ENCODE assay signal across 1 cellular context in the genomic region with DNA sequence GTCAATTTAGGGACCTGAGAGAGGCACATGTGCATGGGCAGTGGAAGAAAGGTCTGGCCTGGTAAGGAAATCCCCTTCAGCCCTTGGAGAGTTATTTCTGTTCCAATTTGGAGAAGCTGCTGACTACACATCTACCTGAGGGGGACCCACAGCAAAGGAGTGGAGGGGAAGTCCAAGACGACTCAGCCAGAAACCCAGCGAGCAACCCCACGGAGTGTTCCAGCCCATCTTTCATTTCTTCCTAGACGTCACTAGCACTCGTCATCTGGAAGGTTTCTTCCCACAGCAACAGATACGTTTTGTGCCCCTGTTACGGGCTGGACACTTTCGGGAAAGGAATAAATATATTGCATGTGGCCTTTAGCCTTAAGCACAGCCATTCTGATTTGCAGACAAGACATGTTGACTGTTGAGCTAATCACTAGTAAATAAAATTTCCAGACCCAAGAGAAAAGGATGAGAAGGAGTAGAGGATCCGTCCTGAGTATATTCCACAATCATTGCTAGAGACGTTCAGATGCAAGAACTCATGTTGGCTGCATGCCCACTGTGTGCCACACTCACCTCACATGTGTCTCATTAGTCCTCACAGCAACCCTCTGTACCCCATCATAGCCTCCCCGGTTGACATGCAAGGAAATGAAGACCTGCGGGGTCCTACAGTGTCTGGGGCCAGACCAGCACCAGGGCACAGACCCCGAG.
TF ChIP-seq lines count a peak whose summit lies in the region.

No MANE protein-coding gene starts in this region.

TF ChIP-seq in GM12878, 131 proteins besides CTCF, POLR2A, EP300 and RAD21 (continues in another document):
- 0 out of 2 replicates have a peak, but pooled peaks have one; percentile 37 for TF ChIP-seq FOXM1 (IDR thresholded peaks at IDR 0.05; ENCODE audit: low read depth, low read length)
- peak; percentile 50; the same call in 1 of the 2 replicates for TF ChIP-seq ZBED1 (IDR thresholded peaks at IDR 0.05; ENCODE audit: borderline replicate concordance)
- TF ChIP-seq, protein P1, sequence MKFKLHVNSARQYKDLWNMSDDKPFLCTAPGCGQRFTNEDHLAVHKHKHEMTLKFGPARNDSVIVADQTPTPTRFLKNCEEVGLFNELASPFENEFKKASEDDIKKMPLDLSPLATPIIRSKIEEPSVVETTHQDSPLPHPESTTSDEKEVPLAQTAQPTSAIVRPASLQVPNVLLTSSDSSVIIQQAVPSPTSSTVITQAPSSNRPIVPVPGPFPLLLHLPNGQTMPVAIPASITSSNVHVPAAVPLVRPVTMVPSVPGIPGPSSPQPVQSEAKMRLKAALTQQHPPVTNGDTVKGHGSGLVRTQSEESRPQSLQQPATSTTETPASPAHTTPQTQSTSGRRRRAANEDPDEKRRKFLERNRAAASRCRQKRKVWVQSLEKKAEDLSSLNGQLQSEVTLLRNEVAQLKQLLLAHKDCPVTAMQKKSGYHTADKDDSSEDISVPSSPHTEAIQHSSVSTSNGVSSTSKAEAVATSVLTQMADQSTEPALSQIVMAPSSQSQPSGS (IDR thresholded peaks at IDR 0.05; ENCODE audit: low read length): peak; percentile 46; the same call in 1 of the 2 replicates
- peak; percentile 28; the same call in 1 of the 2 replicates for TF ChIP-seq BCL11A (IDR thresholded peaks at IDR 0.05; ENCODE audit: low read depth, low read length)
- no peak for TF ChIP-seq JUNB (IDR thresholded peaks at IDR 0.05)
- peak; percentile 65; the same call in 1 of the 2 replicates for TF ChIP-seq SMARCA5 (IDR thresholded peaks at IDR 0.05)
- TF ChIP-seq NBN (IDR thresholded peaks at IDR 0.05): peak; percentile 57
- TF ChIP-seq BHLHE40 (IDR thresholded peaks at IDR 0.05; ENCODE audit: borderline replicate concordance in 1 of 2, low read depth in 2 of 2, low read length in 1 of 2): peak; percentile 46 to 68; a peak in 3 of 4 replicates
- TF ChIP-seq EED (IDR thresholded peaks at IDR 0.05; ENCODE audit: low read depth): no peak
- TF ChIP-seq CREM (IDR thresholded peaks at IDR 0.05; ENCODE audit: low read depth): peak; percentile 82
- 0 out of 2 replicates have a peak, but pooled peaks have one; percentile 20 for TF ChIP-seq GATAD2B (conservative IDR thresholded peaks at IDR 0.05; ENCODE audit: low read depth)
- no peak for TF ChIP-seq KAT2A (conservative IDR thresholded peaks at IDR 0.05; ENCODE audit: control insufficient read depth, low read depth, low read length)
- TF ChIP-seq, protein P2, sequence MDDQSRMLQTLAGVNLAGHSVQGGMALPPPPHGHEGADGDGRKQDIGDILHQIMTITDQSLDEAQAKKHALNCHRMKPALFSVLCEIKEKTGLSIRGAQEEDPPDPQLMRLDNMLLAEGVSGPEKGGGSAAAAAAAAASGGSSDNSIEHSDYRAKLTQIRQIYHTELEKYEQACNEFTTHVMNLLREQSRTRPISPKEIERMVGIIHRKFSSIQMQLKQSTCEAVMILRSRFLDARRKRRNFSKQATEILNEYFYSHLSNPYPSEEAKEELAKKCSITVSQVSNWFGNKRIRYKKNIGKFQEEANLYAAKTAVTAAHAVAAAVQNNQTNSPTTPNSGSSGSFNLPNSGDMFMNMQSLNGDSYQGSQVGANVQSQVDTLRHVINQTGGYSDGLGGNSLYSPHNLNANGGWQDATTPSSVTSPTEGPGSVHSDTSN (IDR thresholded peaks at IDR 0.05; ENCODE audit: insufficient replicate concordance, low read depth, low read length): peak; percentile 52
- no peak for TF ChIP-seq PAX8 (IDR thresholded peaks at IDR 0.05)
- TF ChIP-seq CBX3 (IDR thresholded peaks at IDR 0.05; ENCODE audit: borderline replicate concordance, low read depth): no peak
- TF ChIP-seq JUND (IDR thresholded peaks at IDR 0.05; ENCODE audit: low read depth, low read length): 0 out of 2 replicates have a peak, but pooled peaks have one; percentile 35
- TF ChIP-seq TCF12 (IDR thresholded peaks at IDR 0.05; ENCODE audit: low read depth, low read length): no peak
- TF ChIP-seq PML (IDR thresholded peaks at IDR 0.05; ENCODE audit: low read length): no peak
- no peak for TF ChIP-seq CBFB (IDR thresholded peaks at IDR 0.05; ENCODE audit: low read depth)
- TF ChIP-seq IKZF1 (conservative IDR thresholded peaks at IDR 0.05): peak; percentile 69
- TF ChIP-seq ZSCAN29 (IDR thresholded peaks at IDR 0.05): no peak
- no peak for TF ChIP-seq ESRRA (IDR thresholded peaks at IDR 0.05; ENCODE audit: low read length)
- TF ChIP-seq ZZZ3 (IDR thresholded peaks at IDR 0.05; ENCODE audit: control insufficient read depth, insufficient read length, low read depth): no peak
- TF ChIP-seq, protein P3, sequence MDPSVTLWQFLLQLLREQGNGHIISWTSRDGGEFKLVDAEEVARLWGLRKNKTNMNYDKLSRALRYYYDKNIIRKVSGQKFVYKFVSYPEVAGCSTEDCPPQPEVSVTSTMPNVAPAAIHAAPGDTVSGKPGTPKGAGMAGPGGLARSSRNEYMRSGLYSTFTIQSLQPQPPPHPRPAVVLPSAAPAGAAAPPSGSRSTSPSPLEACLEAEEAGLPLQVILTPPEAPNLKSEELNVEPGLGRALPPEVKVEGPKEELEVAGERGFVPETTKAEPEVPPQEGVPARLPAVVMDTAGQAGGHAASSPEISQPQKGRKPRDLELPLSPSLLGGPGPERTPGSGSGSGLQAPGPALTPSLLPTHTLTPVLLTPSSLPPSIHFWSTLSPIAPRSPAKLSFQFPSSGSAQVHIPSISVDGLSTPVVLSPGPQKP (IDR thresholded peaks at IDR 0.05; ENCODE audit: low read depth, low read length): no peak
- peak; percentile 87 for TF ChIP-seq ATF7 (IDR thresholded peaks at IDR 0.05; ENCODE audit: low read depth)
- TF ChIP-seq, protein P4, sequence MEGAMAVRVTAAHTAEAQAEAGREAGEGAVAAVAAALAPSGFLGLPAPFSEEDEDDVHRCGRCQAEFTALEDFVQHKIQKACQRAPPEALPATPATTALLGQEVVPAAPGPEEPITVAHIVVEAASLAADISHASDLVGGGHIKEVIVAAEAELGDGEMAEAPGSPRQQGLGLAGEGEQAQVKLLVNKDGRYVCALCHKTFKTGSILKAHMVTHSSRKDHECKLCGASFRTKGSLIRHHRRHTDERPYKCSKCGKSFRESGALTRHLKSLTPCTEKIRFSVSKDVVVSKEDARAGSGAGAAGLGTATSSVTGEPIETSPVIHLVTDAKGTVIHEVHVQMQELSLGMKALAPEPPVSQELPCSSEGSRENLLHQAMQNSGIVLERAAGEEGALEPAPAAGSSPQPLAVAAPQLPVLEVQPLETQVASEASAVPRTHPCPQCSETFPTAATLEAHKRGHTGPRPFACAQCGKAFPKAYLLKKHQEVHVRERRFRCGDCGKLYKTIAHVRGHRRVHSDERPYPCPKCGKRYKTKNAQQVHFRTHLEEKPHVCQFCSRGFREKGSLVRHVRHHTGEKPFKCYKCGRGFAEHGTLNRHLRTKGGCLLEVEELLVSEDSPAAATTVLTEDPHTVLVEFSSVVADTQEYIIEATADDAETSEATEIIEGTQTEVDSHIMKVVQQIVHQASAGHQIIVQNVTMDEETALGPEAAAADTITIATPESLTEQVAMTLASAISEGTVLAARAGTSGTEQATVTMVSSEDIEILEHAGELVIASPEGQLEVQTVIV (IDR thresholded peaks at IDR 0.05; ENCODE audit: borderline replicate concordance, partially characterized antibody): no peak
- TF ChIP-seq, protein P5, sequence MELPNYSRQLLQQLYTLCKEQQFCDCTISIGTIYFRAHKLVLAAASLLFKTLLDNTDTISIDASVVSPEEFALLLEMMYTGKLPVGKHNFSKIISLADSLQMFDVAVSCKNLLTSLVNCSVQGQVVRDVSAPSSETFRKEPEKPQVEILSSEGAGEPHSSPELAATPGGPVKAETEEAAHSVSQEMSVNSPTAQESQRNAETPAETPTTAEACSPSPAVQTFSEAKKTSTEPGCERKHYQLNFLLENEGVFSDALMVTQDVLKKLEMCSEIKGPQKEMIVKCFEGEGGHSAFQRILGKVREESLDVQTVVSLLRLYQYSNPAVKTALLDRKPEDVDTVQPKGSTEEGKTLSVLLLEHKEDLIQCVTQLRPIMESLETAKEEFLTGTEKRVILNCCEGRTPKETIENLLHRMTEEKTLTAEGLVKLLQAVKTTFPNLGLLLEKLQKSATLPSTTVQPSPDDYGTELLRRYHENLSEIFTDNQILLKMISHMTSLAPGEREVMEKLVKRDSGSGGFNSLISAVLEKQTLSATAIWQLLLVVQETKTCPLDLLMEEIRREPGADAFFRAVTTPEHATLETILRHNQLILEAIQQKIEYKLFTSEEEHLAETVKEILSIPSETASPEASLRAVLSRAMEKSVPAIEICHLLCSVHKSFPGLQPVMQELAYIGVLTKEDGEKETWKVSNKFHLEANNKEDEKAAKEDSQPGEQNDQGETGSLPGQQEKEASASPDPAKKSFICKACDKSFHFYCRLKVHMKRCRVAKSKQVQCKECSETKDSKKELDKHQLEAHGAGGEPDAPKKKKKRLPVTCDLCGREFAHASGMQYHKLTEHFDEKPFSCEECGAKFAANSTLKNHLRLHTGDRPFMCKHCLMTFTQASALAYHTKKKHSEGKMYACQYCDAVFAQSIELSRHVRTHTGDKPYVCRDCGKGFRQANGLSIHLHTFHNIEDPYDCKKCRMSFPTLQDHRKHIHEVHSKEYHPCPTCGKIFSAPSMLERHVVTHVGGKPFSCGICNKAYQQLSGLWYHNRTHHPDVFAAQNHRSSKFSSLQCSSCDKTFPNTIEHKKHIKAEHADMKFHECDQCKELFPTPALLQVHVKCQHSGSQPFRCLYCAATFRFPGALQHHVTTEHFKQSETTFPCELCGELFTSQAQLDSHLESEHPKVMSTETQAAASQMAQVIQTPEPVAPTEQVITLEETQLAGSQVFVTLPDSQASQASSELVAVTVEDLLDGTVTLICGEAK (IDR thresholded peaks at IDR 0.05; ENCODE audit: borderline replicate concordance): no peak
- TF ChIP-seq MEF2A (IDR thresholded peaks at IDR 0.05; ENCODE audit: insufficient read depth, low read depth, low read length): peak; percentile 53; the same call in 1 of the 2 replicates
- no peak for TF ChIP-seq NR2C1 (IDR thresholded peaks at IDR 0.05)
- TF ChIP-seq, protein P6, sequence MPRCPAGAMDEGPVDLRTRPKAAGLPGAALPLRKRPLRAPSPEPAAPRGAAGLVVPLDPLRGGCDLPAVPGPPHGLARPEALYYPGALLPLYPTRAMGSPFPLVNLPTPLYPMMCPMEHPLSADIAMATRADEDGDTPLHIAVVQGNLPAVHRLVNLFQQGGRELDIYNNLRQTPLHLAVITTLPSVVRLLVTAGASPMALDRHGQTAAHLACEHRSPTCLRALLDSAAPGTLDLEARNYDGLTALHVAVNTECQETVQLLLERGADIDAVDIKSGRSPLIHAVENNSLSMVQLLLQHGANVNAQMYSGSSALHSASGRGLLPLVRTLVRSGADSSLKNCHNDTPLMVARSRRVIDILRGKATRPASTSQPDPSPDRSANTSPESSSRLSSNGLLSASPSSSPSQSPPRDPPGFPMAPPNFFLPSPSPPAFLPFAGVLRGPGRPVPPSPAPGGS (IDR thresholded peaks at IDR 0.05; ENCODE audit: borderline replicate concordance, insufficient read depth, low read depth, low read length, poor library complexity, severe bottlenecking): peak; percentile 23
- TF ChIP-seq NFIC (IDR thresholded peaks at IDR 0.05; ENCODE audit: low read depth, low read length): peak; percentile 56; the same call in 1 of the 2 replicates
- peak; percentile 90 for TF ChIP-seq ZNF24 (IDR thresholded peaks at IDR 0.05)
- peak; percentile 40; the same call in 1 of the 2 replicates for TF ChIP-seq DPF2 (IDR thresholded peaks at IDR 0.05)
- peak; percentile 91 for TF ChIP-seq CREB1 (IDR thresholded peaks at IDR 0.05; ENCODE audit: low read depth)
- TF ChIP-seq SUPT20H (IDR thresholded peaks at IDR 0.05; ENCODE audit: borderline replicate concordance, control insufficient read depth, low read depth, low read length): no peak
- peak; percentile 98 for TF ChIP-seq RELA (IDR thresholded peaks at IDR 0.05; ENCODE audit: borderline replicate concordance, partially characterized antibody)
- TF ChIP-seq PAX5 (IDR thresholded peaks at IDR 0.05; ENCODE audit: borderline replicate concordance, low read depth, low read length): 0 out of 2 replicates have a peak, but pooled peaks have one; percentile 15
- TF ChIP-seq IKZF2 (IDR thresholded peaks at IDR 0.05): peak; percentile 73 to 83; a peak in 3 of 4 replicates
- TF ChIP-seq, protein P7, sequence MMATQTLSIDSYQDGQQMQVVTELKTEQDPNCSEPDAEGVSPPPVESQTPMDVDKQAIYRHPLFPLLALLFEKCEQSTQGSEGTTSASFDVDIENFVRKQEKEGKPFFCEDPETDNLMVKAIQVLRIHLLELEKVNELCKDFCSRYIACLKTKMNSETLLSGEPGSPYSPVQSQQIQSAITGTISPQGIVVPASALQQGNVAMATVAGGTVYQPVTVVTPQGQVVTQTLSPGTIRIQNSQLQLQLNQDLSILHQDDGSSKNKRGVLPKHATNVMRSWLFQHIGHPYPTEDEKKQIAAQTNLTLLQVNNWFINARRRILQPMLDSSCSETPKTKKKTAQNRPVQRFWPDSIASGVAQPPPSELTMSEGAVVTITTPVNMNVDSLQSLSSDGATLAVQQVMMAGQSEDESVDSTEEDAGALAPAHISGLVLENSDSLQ (IDR thresholded peaks at IDR 0.05): peak; percentile 85
- TF ChIP-seq NR2F1 (conservative IDR thresholded peaks at IDR 0.05): peak; percentile 38; the same call in 1 of the 2 replicates
- TF ChIP-seq ZNF274 (IDR thresholded peaks at IDR 0.05; ENCODE audit: insufficient read depth, insufficient read length): no peak
- TF ChIP-seq NFXL1 (IDR thresholded peaks at IDR 0.05; ENCODE audit: borderline replicate concordance): no peak
- TF ChIP-seq POLR2AphosphoS2 (IDR thresholded peaks at IDR 0.05; ENCODE audit: low read depth, low read length): no peak
- TF ChIP-seq, protein P8, sequence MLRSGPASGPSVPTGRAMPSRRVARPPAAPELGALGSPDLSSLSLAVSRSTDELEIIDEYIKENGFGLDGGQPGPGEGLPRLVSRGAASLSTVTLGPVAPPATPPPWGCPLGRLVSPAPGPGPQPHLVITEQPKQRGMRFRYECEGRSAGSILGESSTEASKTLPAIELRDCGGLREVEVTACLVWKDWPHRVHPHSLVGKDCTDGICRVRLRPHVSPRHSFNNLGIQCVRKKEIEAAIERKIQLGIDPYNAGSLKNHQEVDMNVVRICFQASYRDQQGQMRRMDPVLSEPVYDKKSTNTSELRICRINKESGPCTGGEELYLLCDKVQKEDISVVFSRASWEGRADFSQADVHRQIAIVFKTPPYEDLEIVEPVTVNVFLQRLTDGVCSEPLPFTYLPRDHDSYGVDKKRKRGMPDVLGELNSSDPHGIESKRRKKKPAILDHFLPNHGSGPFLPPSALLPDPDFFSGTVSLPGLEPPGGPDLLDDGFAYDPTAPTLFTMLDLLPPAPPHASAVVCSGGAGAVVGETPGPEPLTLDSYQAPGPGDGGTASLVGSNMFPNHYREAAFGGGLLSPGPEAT (IDR thresholded peaks at IDR 0.05; ENCODE audit: low read depth): peak; percentile 90
- TF ChIP-seq RFX5 (IDR thresholded peaks at IDR 0.05; ENCODE audit: low read depth, low read length): peak; percentile 77
- TF ChIP-seq ZNF384 (IDR thresholded peaks at IDR 0.05; ENCODE audit: borderline replicate concordance, low read depth, low read length): no peak
- peak; percentile 56 for TF ChIP-seq RUNX3 (IDR thresholded peaks at IDR 0.05; ENCODE audit: low read length)
- TF ChIP-seq MTA2 (IDR thresholded peaks at IDR 0.05; ENCODE audit: low read depth): peak; percentile 72
